Comparison of ENCODE assay signal across 14 cellular contexts in the genomic region with DNA sequence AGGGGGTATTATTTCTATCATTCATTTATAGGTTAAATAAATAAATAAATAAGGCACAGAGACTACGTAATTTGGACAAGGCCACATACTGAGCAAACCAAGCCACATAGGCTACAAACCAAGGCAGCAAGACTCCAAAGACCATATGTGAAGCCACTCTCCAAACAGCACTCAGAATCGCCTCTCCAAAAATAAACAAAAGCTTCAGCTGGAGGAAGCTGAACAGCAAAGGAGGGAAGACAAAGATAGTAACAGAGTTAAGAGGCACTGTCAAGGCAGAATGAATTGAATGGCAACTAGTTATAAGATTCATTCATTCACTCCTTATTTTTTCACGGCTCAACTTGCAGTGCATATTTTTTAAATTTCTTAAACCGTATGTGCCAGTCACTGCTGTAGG.
A peak's percentile ranks its signal among the peaks of the same experiment; 100 is the strongest.
DNase-seq lines count a peak whose midpoint lies in the region; ATAC-seq and TF ChIP-seq lines count a peak whose summit lies in the region.
"Had no signal": no experiment of that assay in that cellular context is flagged by ENCODE, and none has a peak within 500 bp of the region (broad histone marks: within the 10 kb centered on the region; RNA-seq: fewer than 3 reads in every experiment).

No MANE protein-coding gene starts in this region.

- no peak for TF ChIP-seq CTCF in RWPE1 (conservative IDR thresholded peaks at IDR 0.05; ENCODE audit: low read depth)

- peak in 2 of 3 experiments; percentile 36 to 77 for DNase-seq in NCI-H1417 (lab: John Stamatoyannopoulos, UW)
- no peak for DNase-seq in NCI-H1417 treated with DMSO at 0.1 percent for 48 hours (lab: John Stamatoyannopoulos, UW)
- DNase-seq in DMS53 (lab: John Stamatoyannopoulos, UW), result peak; percentile 55
- DNase-seq in NCI-H345 (lab: John Stamatoyannopoulos, UW), result peak; percentile 63
- DNase-seq in NCI-H748 treated with DMSO at 0.1 percent for 48 hours (lab: John Stamatoyannopoulos, UW), result peak; percentile 62
- no peak for DNase-seq in DMS114 treated with DMSO at 0.1 percent for 48 hours (lab: John Stamatoyannopoulos, UW; ENCODE audit: unreplicated experiment)
- no peak for DNase-seq in RWPE1 (ENCODE audit: low spot score)
- DNase-seq: COR-L47, GOT3, KBM-7, NCI-H1105 treated with DMSO at 0.1 percent for 48 hours, RPMI8226, T-helper 9 cell had no signal

- H3K27ac ChIP-seq in RWPE1, result no peak overlapping the region

- POLR2A ChIA-PET in RWPE1 (lab: Yijun Ruan, JAX; ENCODE audit: low non-redundant PET), result no interaction called here

- ATAC-seq in HG03521 (IDR thresholded peaks at IDR 0.05; ENCODE audit: unreplicated experiment), result no peak

- CTCF ChIA-PET in RWPE1 (lab: Yijun Ruan, JAX), result no interaction called here

Comparison
In these comparisons a context has a peak if more than half of its experiments do, and no peak if none do; other contexts are left out.
1. DNase-seq: peak in NCI-H1417 (2 of 3), DMS53 (single experiment), NCI-H345 (single experiment) and NCI-H748 treated with DMSO at 0.1 percent for 48 hours (single experiment); none in NCI-H1417 treated with DMSO at 0.1 percent for 48 hours (single experiment), DMS114 treated with DMSO at 0.1 percent for 48 hours (single experiment) and RWPE1 (single experiment).